Comparison of ENCODE assay signal across 23 cellular contexts in genomic region chr9:129008986-129009583, GRCh38.
"Had no signal": no experiment of that assay in that cellular context is flagged by ENCODE, and none has a peak within 500 bp of the region (broad histone marks: within the 10 kb centered on the region; RNA-seq: fewer than 3 reads in every experiment).

No MANE protein-coding gene starts in this region.

- H3K36me3 ChIP-seq: uterus had no signal

- H3K4me1 Mint-ChIP-seq: activated CD4-positive, alpha-beta memory T cell treated with anti-CD3 and anti-CD28 coated beads, Interleukin-2, amount 10 ng/mL, durations not matched to agents 7 days and 5 days; activated naive CD4-positive, alpha-beta T cell treated with anti-CD3 and anti-CD28 coated beads, Interleukin-2, amount 10 ng/mL, durations not matched to agents 7 days and 5 days; activated naive CD8-positive, alpha-beta T cell treated with anti-CD3 and anti-CD28 coated beads, Interleukin-2, amount 50 U/mL, for 24 hours had no signal

- H3K36me3 Mint-ChIP-seq: natural killer cell had no signal

- H3K9ac ChIP-seq: parathyroid adenoma had no signal

- DNase-seq: activated CD4-positive, alpha-beta memory T cell treated with anti-CD3 and anti-CD28 coated beads, Interleukin-2, amount 10 ng/mL, durations not matched to agents 7 days and 5 days; activated CD4-positive, alpha-beta T cell treated with anti-CD3 and anti-CD28 coated beads, Interleukin-2, amount 10 ng/mL, durations not matched to agents 24 days and 14 days; activated effector memory CD4-positive, alpha-beta T cell treated with anti-CD3 and anti-CD28 coated beads, Interleukin-2, amount 50 U/mL, for 16 hours; activated naive CD4-positive, alpha-beta T cell treated with anti-CD3 and anti-CD28 coated beads, Interleukin-2, amount 10 ng/mL, durations not matched to agents 7 days and 5 days; activated naive CD8-positive, alpha-beta T cell treated with anti-CD3 and anti-CD28 coated beads, Interleukin-2, amount 50 U/mL, for 24 hours; activated T-cell treated with anti-CD3 and anti-CD28 coated beads, Interleukin-2, amount 50 U/mL, for 72 hours; body of pancreas; effector CD8-positive, alpha-beta T cell; foreskin melanocyte; hippocampal formation; left ventricle myocardium superior; midbrain; natural killer cell; stimulated activated CD4-positive, alpha-beta T cell treated with anti-CD3 and anti-CD28 coated beads, Interleukin-12 subunit alpha, Interleukin-12 subunit beta, amount 100 ng/mL, for 4 hours; stimulated activated CD4-positive, alpha-beta T cell treated with anti-CD3 and anti-CD28 coated beads, Interleukin-4, amount 100 ng/mL, for 4 hours; transverse colon; uterus had no signal

- H3K9me3 ChIP-seq: body of pancreas, transverse colon, uterus had no signal

- H3K4me3 Mint-ChIP-seq: activated CD4-positive, alpha-beta memory T cell treated with anti-CD3 and anti-CD28 coated beads, Interleukin-2, amount 10 ng/mL, durations not matched to agents 7 days and 5 days; activated CD4-positive, alpha-beta T cell treated with anti-CD3 and anti-CD28 coated beads, Interleukin-2, amount 10 ng/mL, durations not matched to agents 24 days and 14 days; activated naive CD4-positive, alpha-beta T cell treated with anti-CD3 and anti-CD28 coated beads, Interleukin-2, amount 10 ng/mL, durations not matched to agents 7 days and 5 days; activated naive CD8-positive, alpha-beta T cell treated with anti-CD3 and anti-CD28 coated beads, Interleukin-2, amount 50 U/mL, for 24 hours; activated T-cell treated with anti-CD3 and anti-CD28 coated beads, Interleukin-2, amount 50 U/mL, for 72 hours; dendritic cell treated with granulocyte-macrophage colony-stimulating factor and Interleukin-4, amounts not matched to agents 40 ng/mL and 50 ng/mL, for 4 days; natural killer cell; T-helper 1 cell treated with Interleukin-12 subunit alpha and Interleukin-12 subunit beta and Interleukin-4 antibody, amounts not matched to agents 30 μg/mL and 1 μg/mL, for 36 hours had no signal

- H3K27ac Mint-ChIP-seq: activated CD4-positive, alpha-beta memory T cell treated with anti-CD3 and anti-CD28 coated beads, Interleukin-2, amount 10 ng/mL, durations not matched to agents 7 days and 5 days; activated CD4-positive, alpha-beta T cell treated with anti-CD3 and anti-CD28 coated beads, Interleukin-2, amount 10 ng/mL, durations not matched to agents 24 days and 14 days; activated naive CD4-positive, alpha-beta T cell treated with anti-CD3 and anti-CD28 coated beads, Interleukin-2, amount 10 ng/mL, durations not matched to agents 7 days and 5 days; activated naive CD8-positive, alpha-beta T cell treated with anti-CD3 and anti-CD28 coated beads, Interleukin-2, amount 50 U/mL, for 24 hours; activated T-cell treated with anti-CD3 and anti-CD28 coated beads, Interleukin-2, amount 50 U/mL, for 72 hours; dendritic cell treated with granulocyte-macrophage colony-stimulating factor and Interleukin-4, amounts not matched to agents 40 ng/mL and 50 ng/mL, for 4 days; natural killer cell; T-helper 1 cell treated with Interleukin-12 subunit alpha and Interleukin-12 subunit beta and Interleukin-4 antibody, amounts not matched to agents 30 μg/mL and 1 μg/mL, for 36 hours had no signal

- H3K27me3 ChIP-seq: body of pancreas, cardiac muscle cell, transverse colon, uterus had no signal

- H3K9me3 Mint-ChIP-seq: activated CD4-positive, alpha-beta memory T cell treated with anti-CD3 and anti-CD28 coated beads, Interleukin-2, amount 10 ng/mL, durations not matched to agents 7 days and 5 days; activated CD4-positive, alpha-beta T cell treated with anti-CD3 and anti-CD28 coated beads, Interleukin-2, amount 10 ng/mL, durations not matched to agents 24 days and 14 days; activated naive CD4-positive, alpha-beta T cell treated with anti-CD3 and anti-CD28 coated beads, Interleukin-2, amount 10 ng/mL, durations not matched to agents 7 days and 5 days; activated naive CD8-positive, alpha-beta T cell treated with anti-CD3 and anti-CD28 coated beads, Interleukin-2, amount 50 U/mL, for 24 hours; activated T-cell treated with anti-CD3 and anti-CD28 coated beads, Interleukin-2, amount 50 U/mL, for 72 hours; dendritic cell treated with granulocyte-macrophage colony-stimulating factor and Interleukin-4, amounts not matched to agents 40 ng/mL and 50 ng/mL, for 4 days; natural killer cell; T-helper 1 cell treated with Interleukin-12 subunit alpha and Interleukin-12 subunit beta and Interleukin-4 antibody, amounts not matched to agents 30 μg/mL and 1 μg/mL, for 36 hours had no signal

- H3K4me1 ChIP-seq: parathyroid adenoma, uterus had no signal

- H3K4me3 ChIP-seq: body of pancreas, cardiac muscle cell, transverse colon, uterus had no signal

- ATAC-seq: activated naive CD8-positive, alpha-beta T cell treated with anti-CD3 and anti-CD28 coated beads, Interleukin-2, amount 50 U/mL, for 24 hours; body of pancreas; esophagus mucosa; left ventricle myocardium superior; natural killer cell; right cardiac atrium had no signal

- H3K27me3 Mint-ChIP-seq: activated CD4-positive, alpha-beta memory T cell treated with anti-CD3 and anti-CD28 coated beads, Interleukin-2, amount 10 ng/mL, durations not matched to agents 7 days and 5 days; activated CD4-positive, alpha-beta T cell treated with anti-CD3 and anti-CD28 coated beads, Interleukin-2, amount 10 ng/mL, durations not matched to agents 24 days and 14 days; activated naive CD4-positive, alpha-beta T cell treated with anti-CD3 and anti-CD28 coated beads, Interleukin-2, amount 10 ng/mL, durations not matched to agents 7 days and 5 days; activated naive CD8-positive, alpha-beta T cell treated with anti-CD3 and anti-CD28 coated beads, Interleukin-2, amount 50 U/mL, for 24 hours; dendritic cell treated with granulocyte-macrophage colony-stimulating factor and Interleukin-4, amounts not matched to agents 40 ng/mL and 50 ng/mL, for 4 days had no signal

- H3K27ac ChIP-seq: body of pancreas, parathyroid adenoma, transverse colon, uterus had no signal
